Comparison of ENCODE assay signal across 8 cellular contexts in genomic region chr2:219218279-219219112, GRCh38. TPM values are rescaled to one million over a fixed set of nuclear protein-coding genes. Genes with fewer than 3 reads are reported as not detected.
DNase-seq lines count a peak whose midpoint lies in the region; ATAC-seq and TF ChIP-seq lines count a peak whose summit lies in the region.

ABCB6 (minus strand) TSS chr2:219218958; CDS start chr2:219218673, 285 bp downstream.

- H3K4me1 ChIP-seq in duodenal mucosa (ENCODE audit: control insufficient read depth in 1 of 2, insufficient read depth in 2 of 2, low read length in 2 of 2): peaks cover 21 to 27% of the 10 kb centered on the region in 2 donors
- H3K4me1 ChIP-seq in right lobe of liver: peaks cover 0 to 23% (median 11%) of the 10 kb centered on the region in 4 donors

- H3K27me3 ChIP-seq in duodenal mucosa (ENCODE audit: control insufficient read depth in 1 of 2, insufficient read depth in 2 of 2, low read length in 2 of 2): no peaks in the 10 kb centered on the region
- H3K27me3 ChIP-seq in right lobe of liver: no peaks in the 10 kb centered on the region

- no peak for TF ChIP-seq CTCF in activated CD8-positive, alpha-beta T cell treated with anti-CD3 and anti-CD28 coated beads for 36 hours (IDR thresholded peaks at IDR 0.05)
- no peak for TF ChIP-seq CTCF in right lobe of liver (IDR thresholded peaks at IDR 0.05)

- H3K4me3 ChIP-seq in duodenal mucosa (ENCODE audit: low read depth in 1 of 2, low read length in 2 of 2) (peak within 1 kb of the TSS; percentile 75 to 78), right lobe of liver (peak within 1 kb of the TSS; percentile 54 to 72 (median 59))

- H3K4me3 Mint-ChIP-seq in activated CD8-positive, alpha-beta T cell treated with anti-CD3 and anti-CD28 coated beads for 36 hours: peak within 1 kb of the TSS; percentile 88

- H3K4me1 Mint-ChIP-seq in activated CD8-positive, alpha-beta T cell treated with anti-CD3 and anti-CD28 coated beads for 36 hours (ENCODE audit: low read depth): peaks cover 25% of the 10 kb centered on the region

- ATAC-seq in GM18858 (IDR thresholded peaks at IDR 0.05; ENCODE audit: unreplicated experiment) (peak; percentile 54), HG03095 (IDR thresholded peaks at IDR 0.05; ENCODE audit: unreplicated experiment) (peak; percentile 77), right lobe of liver (peak; percentile 88 to 94 (median 92))
- peak; percentile 92 for ATAC-seq in activated CD8-positive, alpha-beta T cell treated with anti-CD3 and anti-CD28 coated beads for 36 hours

- TF ChIP-seq POLR2A in right lobe of liver (IDR thresholded peaks at IDR 0.05): peak; percentile 63

- POLR2A ChIA-PET in activated CD8-positive, alpha-beta T cell treated with anti-CD3 and anti-CD28 coated beads for 36 hours (lab: Charles Lee): interaction anchor here (0.7 to 4.6 kb wide), 24 partner anchors 11 to 169 kb away, joined by 3 to 60 read pairs (median 5); partner anchors contain the start of genes ANKZF1, ATG9A, CNPPD1 and DNAJB2

- no peaks in the 10 kb centered on the region for H3K9me3 Mint-ChIP-seq in activated CD8-positive, alpha-beta T cell treated with anti-CD3 and anti-CD28 coated beads for 36 hours

- peak within 1 kb of the TSS; percentile 77 for H3K27ac Mint-ChIP-seq in activated CD8-positive, alpha-beta T cell treated with anti-CD3 and anti-CD28 coated beads for 36 hours

- H3K36me3 Mint-ChIP-seq in activated CD8-positive, alpha-beta T cell treated with anti-CD3 and anti-CD28 coated beads for 36 hours (ENCODE audit: low read depth): peaks cover 51% of the 10 kb centered on the region

- DNase-seq in A172 (ENCODE audit: low spot score) (peak; percentile 84), NCI-H446 treated with DMSO at 0.1 percent for 48 hours (lab: John Stamatoyannopoulos, UW) (peak; percentile 91), right lobe of liver (peak; percentile 96 to 99 (median 98))
- DNase-seq in activated CD8-positive, alpha-beta T cell treated with anti-CD3 and anti-CD28 coated beads for 36 hours: peak; percentile 95
- DNase-seq in stimulated activated CD4-positive, alpha-beta T cell treated with anti-CD3 and anti-CD28 coated beads, Interleukin-4, amount 100 ng/mL, for 24 hours: peak; percentile 90

- H3K9ac ChIP-seq in duodenal mucosa (ENCODE audit: low read depth in 1 of 2, low read length in 2 of 2): peak within 1 kb of the TSS; percentile 45

- WGBS in right lobe of liver (ENCODE audit: insufficient coverage, low coverage, low lambda C conversion rate, missing lambda C conversion rate): 0% methylated on average over 9 of the region's 73 CpGs

- H3K27me3 Mint-ChIP-seq in activated CD8-positive, alpha-beta T cell treated with anti-CD3 and anti-CD28 coated beads for 36 hours: no peaks in the 10 kb centered on the region

- intact Hi-C loops in activated CD8-positive, alpha-beta T cell treated with anti-CD3 and anti-CD28 coated beads for 36 hours (cut with micrococcal nuclease): no loop called here
- intact Hi-C loops in right lobe of liver (cut with DNase I): loop anchor here in 1 of 2 donors (5.0 kb wide), 1 partner anchor 41 kb away; the partner anchor contains the start of genes CNPPD1 and RETREG2

- CTCF ChIA-PET in activated CD8-positive, alpha-beta T cell treated with anti-CD3 and anti-CD28 coated beads for 36 hours (lab: Charles Lee): interaction anchor here (0.5 to 2.8 kb wide), 12 partner anchors 7 to 239 kb away, joined by 3 to 19 read pairs (median 4); partner anchors contain the start of genes ANKZF1, ATG9A and ZFAND2B

- H3K36me3 ChIP-seq in duodenal mucosa (ENCODE audit: control insufficient read depth in 1 of 2, insufficient read depth in 2 of 2, low read length in 2 of 2): peaks cover 39 to 55% of the 10 kb centered on the region in 2 donors
- peaks cover under 1 to 53% (median 21%) of the 10 kb centered on the region in 4 donors for H3K36me3 ChIP-seq in right lobe of liver

- no peaks in the 10 kb centered on the region for H3K9me3 ChIP-seq in duodenal mucosa (ENCODE audit: control insufficient read depth in 1 of 2, low read length in 2 of 2)
- H3K9me3 ChIP-seq in right lobe of liver: no peaks in the 10 kb centered on the region

- H3K27ac ChIP-seq in duodenal mucosa (ENCODE audit: low read depth, low read length) (peak within 1 kb of the TSS; percentile 74), right lobe of liver (peak within 1 kb of the TSS; percentile 68 to 85 (median 76))

RNA-seq across cellular contexts. Expression of gene ABCB6, which starts in this region (rescaled TPM):
- total RNA-seq in A172 (2014; rRNA removed; shearing (Covaris generic)): 41.2 and 41.9 TPM in 2 replicates
- total RNA-seq in activated CD8-positive, alpha-beta T cell treated with anti-CD3 and anti-CD28 coated beads for 36 hours: 10 to 100 TPM; 32.3 to 35.7 TPM
- 10 to 100 TPM; 20.3 to 72.5 (median 37.3) TPM for total RNA-seq in right lobe of liver

Comparison
In these comparisons a context has a peak if more than half of its experiments do, and no peak if none do; other contexts are left out.
1. Peak in every context shown above with its lines: DNase-seq, ATAC-seq, H3K4me3 ChIP-seq and H3K27ac ChIP-seq.